ENCODE assay signal across 30 cellular contexts in genomic region chr16:50495673-50496072, GRCh38. TPM values are rescaled to one million over a fixed set of nuclear protein-coding genes. Genes with fewer than 3 reads are reported as not detected.
"Had no signal": no experiment of that assay in that cellular context is flagged by ENCODE, and none has a peak within 500 bp of the region (broad histone marks: within the 10 kb centered on the region; RNA-seq: fewer than 3 reads in every experiment).

No MANE protein-coding gene starts in this region.

- DNase-seq: colonic mucosa; cortex of kidney; dermis blood vessel endothelial cell; dorsolateral prefrontal cortex; effector CD4-positive, alpha-beta T cell; effector CD8-positive, alpha-beta T cell; effector memory CD4-positive, alpha-beta T cell; effector memory CD8-positive, alpha-beta T cell; erythroblast; esophagus squamous epithelium; foreskin fibroblast; foreskin keratinocyte; foreskin melanocyte; gastrocnemius medialis; glutamatergic neuron; head of caudate nucleus; heart left ventricle; heart right ventricle had no signal

- FAIRE-seq: colon, endometrium, endothelial cell of umbilical vein, frontal cortex had no signal

- H3K36me3 ChIP-seq: colonic mucosa, esophagus muscularis mucosa, esophagus squamous epithelium, gastrocnemius medialis, gastroesophageal sphincter, heart left ventricle, heart right ventricle had no signal

- H3K4me3 Mint-ChIP-seq: dendritic cell treated with granulocyte-macrophage colony-stimulating factor and Interleukin-4, amounts not matched to agents 40 ng/mL and 50 ng/mL, for 4 days; effector memory CD8-positive, alpha-beta T cell; endodermal cell had no signal

- H3K9me3 Mint-ChIP-seq: dendritic cell treated with granulocyte-macrophage colony-stimulating factor and Interleukin-4, amounts not matched to agents 40 ng/mL and 50 ng/mL, for 4 days; effector memory CD8-positive, alpha-beta T cell; endodermal cell had no signal

- H3K4me3 ChIP-seq: colonic mucosa, dorsolateral prefrontal cortex, esophagus muscularis mucosa, esophagus squamous epithelium, gastrocnemius medialis, gastroesophageal sphincter, heart left ventricle, heart right ventricle had no signal

- H3K27me3 ChIP-seq: colonic mucosa, dorsolateral prefrontal cortex, esophagus muscularis mucosa, foreskin keratinocyte, gastrocnemius medialis, gastroesophageal sphincter had no signal

- H3K27ac Mint-ChIP-seq: dendritic cell treated with granulocyte-macrophage colony-stimulating factor and Interleukin-4, amounts not matched to agents 40 ng/mL and 50 ng/mL, for 4 days; effector memory CD8-positive, alpha-beta T cell; endodermal cell had no signal

- H3K4me1 Mint-ChIP-seq: endodermal cell had no signal

- H3K27ac ChIP-seq: colonic mucosa, dorsolateral prefrontal cortex, epithelial cell of prostate, esophagus muscularis mucosa, esophagus squamous epithelium, foreskin keratinocyte, gastrocnemius medialis, gastroesophageal sphincter, heart left ventricle, heart right ventricle had no signal

- ATAC-seq: effector memory CD8-positive, alpha-beta T cell; esophagus mucosa; foreskin keratinocyte; gastrocnemius medialis; gastroesophageal sphincter; heart left ventricle; heart right ventricle had no signal

RNA-seq across cellular contexts. Expression of gene NKD1, which starts 52.5 kb away (rescaled TPM):
- total RNA-seq: dermis blood vessel endothelial cell, endothelial cell of umbilical vein, epithelial cell of proximal tubule, fibroblast of villous mesenchyme had no signal
